8 cellular contexts compared by ENCODE assay signal in the genomic region with DNA sequence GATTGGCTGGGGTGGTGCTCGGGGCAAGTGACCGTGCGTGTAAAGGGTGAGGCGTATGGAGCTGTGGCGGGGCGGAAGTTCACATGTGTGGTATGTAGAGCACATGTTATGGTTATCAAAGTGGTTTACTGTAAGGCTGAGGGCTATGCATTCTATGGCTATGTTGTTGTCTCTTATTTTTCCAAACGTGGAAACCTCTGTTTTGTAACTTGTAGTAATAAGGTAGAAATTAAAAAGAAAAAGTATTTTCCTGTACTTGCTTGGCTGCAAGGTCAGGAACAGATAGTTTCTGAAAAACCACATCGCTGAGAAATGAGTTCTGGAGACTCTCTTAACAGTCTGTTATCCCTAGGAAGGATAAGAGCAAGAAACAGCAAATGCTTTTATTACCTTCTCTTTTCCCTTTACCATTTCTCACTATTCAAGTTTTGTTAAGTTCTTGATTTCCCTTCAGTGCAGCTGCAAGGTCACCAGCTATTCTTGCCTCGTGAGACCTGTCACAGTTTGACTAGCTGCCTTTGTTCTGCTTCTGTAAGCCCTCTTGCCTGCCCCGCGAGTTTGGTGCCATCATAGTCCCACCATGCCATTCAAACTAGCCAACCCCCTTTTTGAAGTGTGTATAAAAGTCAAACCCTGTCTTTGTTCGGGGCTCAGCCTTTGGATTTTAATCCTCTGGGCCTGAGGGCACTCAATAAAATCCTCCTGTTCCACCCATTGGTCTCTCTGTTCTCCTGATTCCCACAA. TPM values are rescaled to one million over a fixed set of nuclear protein-coding genes. Genes with fewer than 3 reads are reported as not detected.
DNase-seq lines count a peak whose midpoint lies in the region; ATAC-seq and TF ChIP-seq lines count a peak whose summit lies in the region.

No MANE protein-coding gene starts in this region.

- intact Hi-C loops in testis (cut with DNase I; ENCODE audit: low total_unique reads), result no loop called here

- WGBS in testis, 2 donors, result 4 to 5% methylated on average over 12 of the region's 12 CpGs

- H3K4me3 ChIP-seq in NB4 (ENCODE audit: low read depth, low read length) (peak overlapping the region; percentile 55), testis (peak overlapping the region; percentile 37 to 80)

- no peaks in the 10 kb centered on the region for H3K36me3 ChIP-seq in testis (ENCODE audit: low read depth, missing control alignments)

- TF ChIP-seq CTCF in NB4 (IDR thresholded peaks at IDR 0.05; ENCODE audit: low read depth, low read length) (no peak), testis (IDR thresholded peaks at IDR 0.05) (peak in 1 of 3 experiments; percentile 13)

- H3K27me3 ChIP-seq in testis, result no peaks in the 10 kb centered on the region

- peaks cover 7% of the 10 kb centered on the region for H3K4me1 ChIP-seq in testis

- peak overlapping the region; percentile 85 to 99 for H3K27ac ChIP-seq in testis

- DNase-seq in AG08396 (ENCODE audit: low spot score), result peak; percentile 53
- DNase-seq in NB4 (ENCODE audit: low read depth), result peak; percentile 91
- peak; percentile 50 to 93 for DNase-seq in SW 1271 (lab: John Stamatoyannopoulos, UW)
- DNase-seq in ecto neural progenitor cell (ENCODE audit: low spot score), result peak; percentile 70
- peak; percentile 94 for DNase-seq in medulla oblongata (ENCODE audit: extremely low spot score)
- DNase-seq in testis, result peak; percentile 67

- peak; percentile 82 for ATAC-seq in GM18498 (IDR thresholded peaks at IDR 0.05; ENCODE audit: unreplicated experiment)
- peak; percentile 78 for ATAC-seq in HG02678 (IDR thresholded peaks at IDR 0.05; ENCODE audit: unreplicated experiment)

- TF ChIP-seq POLR2A in NB4 (IDR thresholded peaks at IDR 0.05; ENCODE audit: extremely low read depth, insufficient read length) (peak; percentile 88), testis (IDR thresholded peaks at IDR 0.05) (peak; percentile 25)

- H3K9me3 ChIP-seq in testis, result no peaks in the 10 kb centered on the region

RNA-seq across cellular contexts. Expression of gene RNU1-2, which starts 9.5 kb away (rescaled TPM):
- total RNA-seq in testis, result under 1 TPM; under 0.01 TPM
- polyA plus RNA-seq in testis (ENCODE audit: insufficient read depth, low read depth, low replicate concordance), result 18.9 TPM

RNA-seq across cellular contexts. Expression of gene CROCC, which starts 16.4 kb away (rescaled TPM):
- 10 to 100 TPM; 49.1 to 49.2 TPM for total RNA-seq in testis
- polyA plus RNA-seq in testis (ENCODE audit: insufficient read depth, low read depth, low replicate concordance), result 18.8 TPM

Comparison
In these comparisons a context has a peak if more than half of its experiments do, and no peak if none do; other contexts are left out.
1. Peak in every context shown above with its lines: DNase-seq, ATAC-seq, H3K4me3 ChIP-seq and H3K27ac ChIP-seq.